ENCODE assay signal across 8 cellular contexts in the genomic region with DNA sequence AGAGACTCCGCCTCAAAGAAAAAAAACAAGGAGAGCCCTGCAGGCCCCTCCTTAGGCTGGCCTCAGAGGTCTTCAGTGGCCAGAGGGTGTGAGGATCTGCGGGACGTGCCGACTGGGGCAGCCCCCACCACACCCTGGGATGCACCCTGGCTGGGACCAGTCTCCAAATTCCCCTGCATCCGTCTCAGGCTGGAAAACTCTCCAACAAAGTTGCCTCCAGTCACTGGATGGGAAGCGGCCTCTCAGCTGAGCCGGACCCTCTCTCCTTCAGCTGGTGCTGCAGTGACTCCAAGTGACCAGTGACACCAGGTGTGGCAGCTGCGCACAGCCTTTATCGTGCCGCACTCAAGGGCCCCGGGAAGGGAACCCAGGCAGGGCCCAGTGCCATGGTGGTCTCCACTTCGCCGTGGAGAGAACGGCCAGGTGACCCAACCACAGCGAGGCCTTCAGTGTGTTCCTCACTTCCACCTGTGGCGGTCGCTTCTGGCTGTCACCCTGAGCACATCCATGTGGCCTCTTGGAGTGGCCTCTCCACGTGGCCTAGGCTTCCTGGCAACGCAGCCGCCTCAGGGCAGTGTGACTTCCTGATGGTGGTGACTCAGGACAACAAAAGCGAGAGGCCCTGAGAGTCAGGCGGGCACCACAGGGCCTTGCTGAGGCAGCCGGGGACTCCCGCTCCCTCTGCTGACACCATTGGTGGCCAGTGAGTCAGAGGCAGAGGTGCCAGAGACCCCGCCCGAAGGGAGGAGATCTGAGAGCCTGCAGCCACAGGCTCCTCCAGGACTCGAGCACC. TPM values are rescaled to one million over a fixed set of nuclear protein-coding genes. Genes with fewer than 3 reads are reported as not detected.
DNase-seq lines count a peak whose midpoint lies in the region; FAIRE-seq and TF ChIP-seq lines count a peak whose summit lies in the region.

No MANE protein-coding gene starts in this region.

- no peaks in the 10 kb centered on the region for H3K4me1 ChIP-seq in SJCRH30

- H3K27me3 ChIP-seq in SJCRH30, result no peaks in the 10 kb centered on the region

- H3K4me3 ChIP-seq in fibroblast of villous mesenchyme (ENCODE audit: low read depth, low read length), result no peak overlapping the region
- no peak overlapping the region for H3K4me3 ChIP-seq in SJCRH30

- TF ChIP-seq CTCF in fibroblast of villous mesenchyme (IDR thresholded peaks at IDR 0.05; ENCODE audit: insufficient read depth, low read depth, low read length), result no peak

- FAIRE-seq in HTR-8/SVneo (lab: Jason Lieb, UNC), result peak; percentile 33

- DNase-seq in HTR-8/SVneo (ENCODE audit: insufficient read length, low spot score), result peak; percentile 78
- peak; percentile 45 to 61 for DNase-seq in activated CD4-positive, alpha-beta T cell treated with anti-CD3 and anti-CD28 coated beads, Interleukin-2, amount 50 U/mL, for 24 hours (ENCODE audit: low read depth in 1 of 2, low spot score in 1 of 2)
- peak; percentile 57 for DNase-seq in fibroblast of villous mesenchyme (ENCODE audit: low read depth)
- peak; percentile 41 to 54 for DNase-seq in stimulated activated CD4-positive, alpha-beta T cell treated with anti-CD3 and anti-CD28 coated beads, Interleukin-4, amount 100 ng/mL, for 4 hours
- no peak for DNase-seq in NCI-H446 treated with DMSO at 0.1 percent for 48 hours (lab: John Stamatoyannopoulos, UW)
- DNase-seq in DMS153 treated with DMSO at 0.1 percent for 48 hours (lab: John Stamatoyannopoulos, UW; ENCODE audit: unreplicated experiment), result no peak
- DNase-seq in NCI-H446 (lab: John Stamatoyannopoulos, UW), result no peak
- no peak for DNase-seq in SJCRH30

- peaks cover 11% of the 10 kb centered on the region; the same call in 1 of the 2 replicates for H3K36me3 ChIP-seq in SJCRH30

- H3K27ac ChIP-seq in SJCRH30, result no peak overlapping the region

- no peaks in the 10 kb centered on the region for H3K9me3 ChIP-seq in SJCRH30 (replicated peaks)

RNA-seq across cellular contexts. Expression of a gene that starts 19.3 kb away (rescaled TPM):
- total RNA-seq in fibroblast of villous mesenchyme, result 23.7 and 26.1 TPM in 2 replicates
- 34.4 and 42.3 TPM in 2 replicates for total RNA-seq in SJCRH30 (2014; rRNA removed; shearing (Covaris generic))

RNA-seq across cellular contexts. Expression of a gene that starts 34.6 kb away (rescaled TPM):
- total RNA-seq in fibroblast of villous mesenchyme, result 26.7 and 27.6 TPM in 2 replicates
- 60.6 and 62.8 TPM in 2 replicates for total RNA-seq in SJCRH30 (2014; rRNA removed; shearing (Covaris generic))

Comparison
In these comparisons a context has a peak if more than half of its experiments do, and no peak if none do; other contexts are left out.
1. DNase-seq: peak in HTR-8/SVneo (single experiment), activated CD4-positive, alpha-beta T cell treated with anti-CD3 and anti-CD28 coated beads, Interleukin-2, amount 50 U/mL, for 24 hours (2 of 2), fibroblast of villous mesenchyme (single experiment) and stimulated activated CD4-positive, alpha-beta T cell treated with anti-CD3 and anti-CD28 coated beads, Interleukin-4, amount 100 ng/mL, for 4 hours (2 of 2); none in NCI-H446 treated with DMSO at 0.1 percent for 48 hours (single experiment), DMS153 treated with DMSO at 0.1 percent for 48 hours (single experiment), NCI-H446 (0 of 2) and SJCRH30 (0 of 2).